8 cellular contexts compared by ENCODE assay signal in the genomic region with DNA sequence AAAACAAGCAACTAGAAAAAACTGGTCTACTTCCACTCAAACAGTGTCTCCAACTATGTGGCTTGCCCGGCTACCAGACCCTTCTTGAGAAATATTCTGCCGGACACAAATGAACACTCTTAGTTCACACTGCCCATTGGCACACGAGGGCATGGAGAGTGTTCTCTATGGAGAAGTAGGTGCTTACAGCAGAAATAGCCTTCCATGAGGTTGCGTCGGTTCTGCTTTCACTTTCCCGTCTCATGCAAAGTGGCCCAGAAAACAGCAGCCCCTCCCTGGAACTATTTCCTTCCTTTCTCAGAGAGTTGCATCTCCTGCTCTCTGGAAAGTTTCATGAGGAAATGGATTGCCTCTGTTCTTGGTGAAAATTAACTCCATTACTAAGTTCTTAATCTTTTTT. TPM values are rescaled to one million over a fixed set of nuclear protein-coding genes. Genes with fewer than 3 reads are reported as not detected.
DNase-seq lines count a peak whose midpoint lies in the region; ATAC-seq lines count a peak whose summit lies in the region.

No MANE protein-coding gene starts in this region.

- H3K36me3 ChIP-seq in MG63: no peaks in the 10 kb centered on the region

- peaks cover 11% of the 10 kb centered on the region for H3K27me3 ChIP-seq in MG63

- H3K9me3 ChIP-seq in MG63: no peaks in the 10 kb centered on the region

- DNase-seq in AG20443 (ENCODE audit: low spot score) (peak; percentile 70), MG63 (peak; percentile 76), hippocampal formation (lab: John Stamatoyannopoulos, UW) (peak; percentile 23 to 36), NCI-H2107 (lab: John Stamatoyannopoulos, UW) (no peak)
- DNase-seq in activated naive CD8-positive, alpha-beta T cell treated with anti-CD3 and anti-CD28 coated beads, Interleukin-2, amount 50 U/mL, for 16 hours (ENCODE audit: low read depth, low spot score): peak; percentile 14
- peak; percentile 19 for DNase-seq in stimulated activated CD4-positive, alpha-beta T cell treated with anti-CD3 and anti-CD28 coated beads, Interleukin-4, amount 100 ng/mL, for 1 hour

- H3K4me3 ChIP-seq in MG63: peak overlapping the region; percentile 27

- ATAC-seq in GM19324 (IDR thresholded peaks at IDR 0.05; ENCODE audit: low FRiP score, unreplicated experiment) (peak; percentile 72), GM19351 (IDR thresholded peaks at IDR 0.05; ENCODE audit: unreplicated experiment) (no peak)

RNA-seq across cellular contexts. Expression of a gene that starts 9.5 kb away (rescaled TPM):
- not detected in 2 replicates for total RNA-seq in MG63 (2014; rRNA removed; shearing (Covaris generic); ENCODE audit: low replicate concordance)

RNA-seq across cellular contexts. Expression of a gene that starts 50.5 kb away (rescaled TPM):
- total RNA-seq in MG63 (2014; rRNA removed; shearing (Covaris generic); ENCODE audit: low replicate concordance): 207 and 281 TPM in 2 replicates

RNA-seq across cellular contexts. Expression of a gene that starts 54.5 kb away (rescaled TPM):
- 0.59 and 2.5 TPM in 2 replicates for total RNA-seq in MG63 (2014; rRNA removed; shearing (Covaris generic); ENCODE audit: low replicate concordance)

RNA-seq across cellular contexts. Expression of a gene that starts 56.9 kb away (rescaled TPM):
- total RNA-seq in MG63 (2014; rRNA removed; shearing (Covaris generic); ENCODE audit: low replicate concordance): 9.2 and 54.4 TPM in 2 replicates
